Comparison of ENCODE assay signal across 1 cellular context in genomic region chr6:33312361-33313104, GRCh38.
TF ChIP-seq lines count a peak whose summit lies in the region.

No MANE protein-coding gene starts in this region.

TF ChIP-seq in GM12878, 131 proteins besides CTCF, POLR2A, EP300 and RAD21 (continues in another document):
- TF ChIP-seq LARP7 (IDR thresholded peaks at IDR 0.05) (no peak), IRF4 (IDR thresholded peaks at IDR 0.05; ENCODE audit: low read depth, low read length) (no peak), EGR1 (IDR thresholded peaks at IDR 0.05; ENCODE audit: borderline replicate concordance in 1 of 2, low read depth in 2 of 2, low read length in 2 of 2) (peak; percentile 16 to 68; a peak in 2 of 3 replicates), IRF5 (IDR thresholded peaks at IDR 0.05; ENCODE audit: borderline replicate concordance) (no peak), FOXK2 (IDR thresholded peaks at IDR 0.05) (no peak), ASH2L (IDR thresholded peaks at IDR 0.05; ENCODE audit: borderline replicate concordance, low read depth) (no peak), NR2C2 (IDR thresholded peaks at IDR 0.05; ENCODE audit: borderline replicate concordance, control insufficient read depth, insufficient read length, low read depth) (no peak), IKZF2 (IDR thresholded peaks at IDR 0.05) (no peak), ZBED1 (IDR thresholded peaks at IDR 0.05; ENCODE audit: borderline replicate concordance) (no peak), SKIL (IDR thresholded peaks at IDR 0.05; ENCODE audit: low read depth, poor library complexity, severe bottlenecking) (no peak), ZNF274 (IDR thresholded peaks at IDR 0.05; ENCODE audit: insufficient read depth, insufficient read length) (no peak), PML (IDR thresholded peaks at IDR 0.05; ENCODE audit: low read length) (no peak; the same call in 1 of the 2 replicates), ZNF687 (IDR thresholded peaks at IDR 0.05) (no peak), BHLHE40 (IDR thresholded peaks at IDR 0.05; ENCODE audit: borderline replicate concordance in 1 of 2, low read depth in 2 of 2, low read length in 1 of 2) (peak; percentile 9 to 41; a peak in 1 of 4 replicates), TBL1XR1 (IDR thresholded peaks at IDR 0.05; ENCODE audit: low read depth, low read length) (no peak), CREM (IDR thresholded peaks at IDR 0.05; ENCODE audit: low read depth) (0 out of 2 replicates have a peak, but pooled peaks have one; percentile 16), E2F8 (IDR thresholded peaks at IDR 0.05; ENCODE audit: low read depth, partially characterized antibody) (no peak), BCL11A (IDR thresholded peaks at IDR 0.05; ENCODE audit: low read depth, low read length) (no peak), CHD2 (IDR thresholded peaks at IDR 0.05; ENCODE audit: borderline replicate concordance, low read depth, low read length) (no peak), POLR2AphosphoS5 (IDR thresholded peaks at IDR 0.05; ENCODE audit: low read length) (no peak), SRF (IDR thresholded peaks at IDR 0.05; ENCODE audit: low read depth in 2 of 2, low read length in 2 of 2) (no peak), HDGF (IDR thresholded peaks at IDR 0.05) (no peak), KDM1A (IDR thresholded peaks at IDR 0.05; ENCODE audit: borderline replicate concordance) (no peak), RB1 (IDR thresholded peaks at IDR 0.05; ENCODE audit: borderline replicate concordance) (no peak), PRDM15 (CRISPR knock-in tag; IDR thresholded peaks at IDR 0.05) (no peak), PAX5 (IDR thresholded peaks at IDR 0.05; ENCODE audit: borderline replicate concordance, low read depth, low read length) (no peak)
- TF ChIP-seq, protein P1, sequence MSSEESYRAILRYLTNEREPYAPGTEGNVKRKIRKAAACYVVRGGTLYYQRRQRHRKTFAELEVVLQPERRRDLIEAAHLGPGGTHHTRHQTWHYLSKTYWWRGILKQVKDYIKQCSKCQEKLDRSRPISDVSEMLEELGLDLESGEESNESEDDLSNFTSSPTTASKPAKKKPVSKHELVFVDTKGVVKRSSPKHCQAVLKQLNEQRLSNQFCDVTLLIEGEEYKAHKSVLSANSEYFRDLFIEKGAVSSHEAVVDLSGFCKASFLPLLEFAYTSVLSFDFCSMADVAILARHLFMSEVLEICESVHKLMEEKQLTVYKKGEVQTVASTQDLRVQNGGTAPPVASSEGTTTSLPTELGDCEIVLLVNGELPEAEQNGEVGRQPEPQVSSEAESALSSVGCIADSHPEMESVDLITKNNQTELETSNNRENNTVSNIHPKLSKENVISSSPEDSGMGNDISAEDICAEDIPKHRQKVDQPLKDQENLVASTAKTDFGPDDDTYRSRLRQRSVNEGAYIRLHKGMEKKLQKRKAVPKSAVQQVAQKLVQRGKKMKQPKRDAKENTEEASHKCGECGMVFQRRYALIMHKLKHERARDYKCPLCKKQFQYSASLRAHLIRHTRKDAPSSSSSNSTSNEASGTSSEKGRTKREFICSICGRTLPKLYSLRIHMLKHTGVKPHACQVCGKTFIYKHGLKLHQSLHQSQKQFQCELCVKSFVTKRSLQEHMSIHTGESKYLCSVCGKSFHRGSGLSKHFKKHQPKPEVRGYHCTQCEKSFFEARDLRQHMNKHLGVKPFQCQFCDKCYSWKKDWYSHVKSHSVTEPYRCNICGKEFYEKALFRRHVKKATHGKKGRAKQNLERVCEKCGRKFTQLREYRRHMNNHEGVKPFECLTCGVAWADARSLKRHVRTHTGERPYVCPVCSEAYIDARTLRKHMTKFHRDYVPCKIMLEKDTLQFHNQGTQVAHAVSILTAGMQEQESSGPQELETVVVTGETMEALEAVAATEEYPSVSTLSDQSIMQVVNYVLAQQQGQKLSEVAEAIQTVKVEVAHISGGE (CRISPR knock-in tag; IDR thresholded peaks at IDR 0.05), result no peak
- TF ChIP-seq, protein P2, sequence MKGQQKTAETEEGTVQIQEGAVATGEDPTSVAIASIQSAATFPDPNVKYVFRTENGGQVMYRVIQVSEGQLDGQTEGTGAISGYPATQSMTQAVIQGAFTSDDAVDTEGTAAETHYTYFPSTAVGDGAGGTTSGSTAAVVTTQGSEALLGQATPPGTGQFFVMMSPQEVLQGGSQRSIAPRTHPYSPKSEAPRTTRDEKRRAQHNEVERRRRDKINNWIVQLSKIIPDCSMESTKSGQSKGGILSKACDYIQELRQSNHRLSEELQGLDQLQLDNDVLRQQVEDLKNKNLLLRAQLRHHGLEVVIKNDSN (IDR thresholded peaks at IDR 0.05; ENCODE audit: borderline replicate concordance, extremely low read length, insufficient read depth, low read depth, low read length), result peak; percentile 32
- TF ChIP-seq, protein P3, sequence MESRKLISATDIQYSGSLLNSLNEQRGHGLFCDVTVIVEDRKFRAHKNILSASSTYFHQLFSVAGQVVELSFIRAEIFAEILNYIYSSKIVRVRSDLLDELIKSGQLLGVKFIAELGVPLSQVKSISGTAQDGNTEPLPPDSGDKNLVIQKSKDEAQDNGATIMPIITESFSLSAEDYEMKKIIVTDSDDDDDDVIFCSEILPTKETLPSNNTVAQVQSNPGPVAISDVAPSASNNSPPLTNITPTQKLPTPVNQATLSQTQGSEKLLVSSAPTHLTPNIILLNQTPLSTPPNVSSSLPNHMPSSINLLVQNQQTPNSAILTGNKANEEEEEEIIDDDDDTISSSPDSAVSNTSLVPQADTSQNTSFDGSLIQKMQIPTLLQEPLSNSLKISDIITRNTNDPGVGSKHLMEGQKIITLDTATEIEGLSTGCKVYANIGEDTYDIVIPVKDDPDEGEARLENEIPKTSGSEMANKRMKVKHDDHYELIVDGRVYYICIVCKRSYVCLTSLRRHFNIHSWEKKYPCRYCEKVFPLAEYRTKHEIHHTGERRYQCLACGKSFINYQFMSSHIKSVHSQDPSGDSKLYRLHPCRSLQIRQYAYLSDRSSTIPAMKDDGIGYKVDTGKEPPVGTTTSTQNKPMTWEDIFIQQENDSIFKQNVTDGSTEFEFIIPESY (IDR thresholded peaks at IDR 0.05), result no peak
